ENCODE assay signal across 14 cellular contexts in the genomic region with DNA sequence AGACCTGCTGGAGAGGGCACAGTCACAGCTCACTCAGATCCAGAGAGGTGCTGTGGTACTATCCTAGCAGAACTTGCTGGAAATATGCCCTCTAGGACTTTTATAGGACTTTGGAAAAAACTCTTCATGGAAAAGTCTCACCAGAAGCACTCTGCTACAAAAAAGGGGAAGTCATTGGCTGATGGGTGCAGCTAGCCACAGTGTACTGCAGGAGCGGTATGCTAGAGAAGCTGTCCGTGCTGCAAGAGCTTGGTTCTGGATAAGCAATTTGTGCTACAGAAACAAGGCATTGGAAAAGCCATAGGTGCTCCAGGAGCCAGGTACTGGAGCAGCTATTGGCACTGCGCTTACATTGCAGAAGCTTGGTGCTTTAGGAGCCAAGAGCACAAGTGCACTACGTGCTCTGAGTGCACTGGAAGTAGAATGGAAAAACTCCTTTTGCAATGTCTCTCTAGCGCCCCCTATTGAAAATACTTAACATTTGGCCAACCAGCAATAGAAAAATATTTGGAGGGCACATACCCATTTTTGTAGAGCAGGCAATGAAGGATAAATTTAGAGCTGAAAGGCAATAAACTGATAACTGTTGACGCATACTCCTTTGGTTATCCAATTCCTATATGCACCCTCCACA.
DNase-seq lines count a peak whose midpoint lies in the region; ATAC-seq and TF ChIP-seq lines count a peak whose summit lies in the region.
"Had no signal": no experiment of that assay in that cellular context is flagged by ENCODE, and none has a peak within 500 bp of the region (broad histone marks: within the 10 kb centered on the region; RNA-seq: fewer than 3 reads in every experiment).

No MANE protein-coding gene starts in this region.

- no peaks in the 10 kb centered on the region for H3K9me3 Mint-ChIP-seq in CD14-positive monocyte

- H3K27me3 Mint-ChIP-seq in CD14-positive monocyte (ENCODE audit: low read depth in 3 of 3) = peaks cover 0 to 2% (median 0%) of the 10 kb centered on the region in 3 donors

- no peak overlapping the region for H3K27ac Mint-ChIP-seq in CD14-positive monocyte

- H3K4me1 ChIP-seq in foreskin keratinocyte = no peaks in the 10 kb centered on the region
- H3K4me1 ChIP-seq: sigmoid colon had no signal

- H3K4me3 ChIP-seq in Jurkat, Clone E6-1 (ENCODE audit: low read length) = no peak overlapping the region
- H3K4me3 ChIP-seq: gastrocnemius medialis, lung, sigmoid colon had no signal

- H3K36me3 Mint-ChIP-seq in CD14-positive monocyte = no peaks in the 10 kb centered on the region

- peaks cover 3% of the 10 kb centered on the region for H3K4me1 Mint-ChIP-seq in CD14-positive monocyte

- DNase-seq in CD14-positive monocyte (ENCODE audit: low spot score) (no peak), SKM-1 (lab: John Stamatoyannopoulos, UW; ENCODE audit: unreplicated experiment) (peak; percentile 45), foreskin keratinocyte (no peak), COR-L47 (lab: John Stamatoyannopoulos, UW) (no peak), NCI-H2107 treated with DMSO at 0.1 percent for 48 hours (lab: John Stamatoyannopoulos, UW; ENCODE audit: unreplicated experiment) (no peak), NCI-H1092 treated with DMSO at 0.1 percent for 48 hours (lab: John Stamatoyannopoulos, UW) (no peak), NCI-H1436 treated with DMSO at 0.1 percent for 48 hours (lab: John Stamatoyannopoulos, UW) (no peak)
- peak; percentile 3 for DNase-seq in Jurkat, Clone E6-1 (ENCODE audit: low read depth, low spot score)
- DNase-seq: activated T-cell treated with anti-CD3 and anti-CD28 coated beads for 4 hours, gastrocnemius medialis, NCI-H510A, sigmoid colon, T-helper 2 cell had no signal

- no peak overlapping the region for H3K27ac ChIP-seq in foreskin keratinocyte
- H3K27ac ChIP-seq: gastrocnemius medialis, sigmoid colon had no signal

- no peak for ATAC-seq in foreskin keratinocyte
- ATAC-seq: gastrocnemius medialis had no signal

- peak; percentile 52 for TF ChIP-seq CTCF in CD14-positive monocyte (IDR thresholded peaks at IDR 0.05)
- peak; percentile 33 for TF ChIP-seq CTCF in foreskin keratinocyte (conservative IDR thresholded peaks at IDR 0.05)

- H3K27me3 ChIP-seq in foreskin keratinocyte = peaks cover 10% of the 10 kb centered on the region
- H3K27me3 ChIP-seq: gastrocnemius medialis, sigmoid colon had no signal

- H3K4me3 Mint-ChIP-seq in CD14-positive monocyte = no peak overlapping the region

- intact Hi-C loops in CD14-positive monocyte (cut with micrococcal nuclease) = no loop called here

Comparison
In these comparisons a context has a peak if more than half of its experiments do, and no peak if none do; other contexts are left out.
1. DNase-seq: peak in Jurkat, Clone E6-1 (single experiment) and SKM-1 (single experiment); none in CD14-positive monocyte (single experiment), foreskin keratinocyte (0 of 2), COR-L47 (single experiment), NCI-H2107 treated with DMSO at 0.1 percent for 48 hours (single experiment), NCI-H1092 treated with DMSO at 0.1 percent for 48 hours (single experiment) and NCI-H1436 treated with DMSO at 0.1 percent for 48 hours (single experiment).